17 cellular contexts compared by ENCODE assay signal in genomic region chr7:130937016-130937415, GRCh38.
DNase-seq lines count a peak whose midpoint lies in the region; ATAC-seq, FAIRE-seq and TF ChIP-seq lines count a peak whose summit lies in the region.
"Had no signal": no experiment of that assay in that cellular context is flagged by ENCODE, and none has a peak within 500 bp of the region (broad histone marks: within the 10 kb centered on the region; RNA-seq: fewer than 3 reads in every experiment).

No MANE protein-coding gene starts in this region.

- TF ChIP-seq EP300 in GM12878 (IDR thresholded peaks at IDR 0.05; ENCODE audit: borderline replicate concordance in 1 of 2, control insufficient read depth in 1 of 2, low read depth in 2 of 2, low read length in 2 of 2): no peak

- H3K9me3 Mint-ChIP-seq in activated CD8-positive, alpha-beta memory T cell treated with anti-CD3 and anti-CD28 coated beads, Interleukin-2, amount 10 ng/mL, durations not matched to agents 7 days and 5 days (ENCODE audit: low read depth): no peaks in the 10 kb centered on the region

- H3K4me1 Mint-ChIP-seq in activated CD8-positive, alpha-beta memory T cell treated with anti-CD3 and anti-CD28 coated beads, Interleukin-2, amount 10 ng/mL, durations not matched to agents 7 days and 5 days: peaks cover 87% of the 10 kb centered on the region

- BruUV-seq in PC-3 (replicated peaks; lab: Mats Ljungman, UMichigan): no TSS peak
- BruUV-seq in GM12878 (replicated peaks; lab: Mats Ljungman, UMichigan): no TSS peak

- H3K27ac Mint-ChIP-seq in activated CD8-positive, alpha-beta memory T cell treated with anti-CD3 and anti-CD28 coated beads, Interleukin-2, amount 10 ng/mL, durations not matched to agents 7 days and 5 days: peak overlapping the region; percentile 61

- no peaks in the 10 kb centered on the region for H3F3A ChIP-seq in PC-3 (ENCODE audit: low read length, unreplicated experiment)

- SMC1A ChIA-PET in GM12878 (lab: Charles Lee; ENCODE audit: uncharacterized antibody, unreplicated experiment): interaction anchor here (0.8 to 2.8 kb wide), 9 partner anchors 8 to 103 kb away, joined by 3 to 14 read pairs (median 5); no protein-coding TSS in a partner anchor

- in situ Hi-C loops in GM12878 (cut with MboI): no loop called here
- in situ Hi-C loops in gastrocnemius medialis (cut with MboI; ENCODE audit: low sequenced_read_pairs in 4 of 4): no loop called here

- H3K9me2 ChIP-seq in PC-3 (replicated peaks; ENCODE audit: low read length): no peaks in the 10 kb centered on the region

- H3K9ac ChIP-seq in PC-3 (ENCODE audit: low read length) (no peak overlapping the region), GM12878 (ENCODE audit: control insufficient read depth, insufficient read depth, low read length) (no peak overlapping the region)

- FAIRE-seq in GM12878 (lab: Jason Lieb, UNC): no peak

- ATAC-seq in activated CD8-positive, alpha-beta memory T cell treated with anti-CD3 and anti-CD28 coated beads, Interleukin-2, amount 10 ng/mL, durations not matched to agents 7 days and 5 days: no peak
- ATAC-seq in PC-3 (no peak), GM12878 (no peak), gastrocnemius medialis (no peak)
- ATAC-seq in activated CD4-positive, CD25-positive, alpha-beta regulatory T cell treated with anti-CD3 and anti-CD28 coated beads, Interleukin-2, amount 50 U/mL, for 24 hours: no peak

- H4K20me1 ChIP-seq in PC-3 (ENCODE audit: low read length): 0 out of 2 replicates have a peak, but pooled peaks cover 10% of the 10 kb centered on the region
- peaks cover 4% of the 10 kb centered on the region for H4K20me1 ChIP-seq in GM12878 (ENCODE audit: control insufficient read depth, insufficient read depth)

- no peak for TF ChIP-seq RAD21 in GM12878 (IDR thresholded peaks at IDR 0.05; ENCODE audit: insufficient read depth, low read depth, low read length)

- H3K4me2 ChIP-seq in PC-3 (ENCODE audit: low read length) (no peak overlapping the region), GM12878 (ENCODE audit: control insufficient read depth, insufficient read depth) (no peak overlapping the region)

- H3K4me3 ChIP-seq in PC-3 (ENCODE audit: low read length) (no peak overlapping the region), GM12878 (no peak overlapping the region), gastrocnemius medialis (peak overlapping the region in 2 of 4 donors; percentile 69 to 81)
- H3K4me3 ChIP-seq: ascending aorta, lung had no signal

- H3K79me2 ChIP-seq in PC-3 (ENCODE audit: low read length) (peaks cover 98% of the 10 kb centered on the region), GM12878 (ENCODE audit: control insufficient read depth, insufficient read depth, low read length) (peaks cover 94% of the 10 kb centered on the region)

- H3K36me3 Mint-ChIP-seq in activated CD8-positive, alpha-beta memory T cell treated with anti-CD3 and anti-CD28 coated beads, Interleukin-2, amount 10 ng/mL, durations not matched to agents 7 days and 5 days: peaks cover 70% of the 10 kb centered on the region

- WGBS in GM12878 (ENCODE audit: insufficient coverage, insufficient replicate concordance, low lambda C conversion rate, missing lambda C conversion rate): 71% methylated on average over 2 of the region's 2 CpGs

- H3K4me1 ChIP-seq in PC-3 (ENCODE audit: insufficient read depth, low read length) (peaks cover 20% of the 10 kb centered on the region), GM12878 (ENCODE audit: control insufficient read depth, insufficient read depth, low read length) (peaks cover 3% of the 10 kb centered on the region; the same call in 1 of the 2 replicates), gastrocnemius medialis (peaks cover 60 to 68% of the 10 kb centered on the region in 2 donors)

- intact Hi-C loops in PC-3 (cut with micrococcal nuclease): no loop called here
- intact Hi-C loops in GM12878 (cut with micrococcal nuclease; ENCODE audit: unreplicated experiment): no loop called here
- intact Hi-C loops in gastrocnemius medialis (cut with DNase I; ENCODE audit: low total_unique reads): no loop called here

- peaks cover 15% of the 10 kb centered on the region; the same call in 1 of the 2 replicates for H3K36me3 ChIP-seq in PC-3 (ENCODE audit: low read depth, low read length)
- H3K36me3 ChIP-seq in GM12878 (ENCODE audit: control insufficient read depth in 2 of 2, insufficient read depth in 2 of 2, low read length in 1 of 2): peaks cover 21 to 31% of the 10 kb centered on the region in 2 experiments
- peaks cover 0 to 11% of the 10 kb centered on the region in 2 donors for H3K36me3 ChIP-seq in gastrocnemius medialis
- H3K36me3 ChIP-seq: ascending aorta, vagina, WERI-Rb-1 had no signal

- RAD21 ChIA-PET in GM12878 (lab: Charles Lee; ENCODE audit: unreplicated experiment): interaction anchor here (1.3 to 1.7 kb wide), 4 partner anchors 9 to 103 kb away, joined by 4 to 6 read pairs (median 4); no protein-coding TSS in a partner anchor

- H3K4me3 Mint-ChIP-seq in activated CD8-positive, alpha-beta memory T cell treated with anti-CD3 and anti-CD28 coated beads, Interleukin-2, amount 10 ng/mL, durations not matched to agents 7 days and 5 days: no peak overlapping the region

- TF ChIP-seq CTCF in PC-3 (conservative IDR thresholded peaks at IDR 0.05; ENCODE audit: low read depth, low read length) (no peak), GM12878 (IDR thresholded peaks at IDR 0.05 in 2 of 3, conservative IDR thresholded peaks at IDR 0.05 in 1 of 3; ENCODE audit: control insufficient read depth in 2 of 3, extremely low read depth in 1 of 3, insufficient read depth in 1 of 3, low read depth in 3 of 3, low read length in 3 of 3) (no peak), gastrocnemius medialis (IDR thresholded peaks at IDR 0.05 in 4 of 5, conservative IDR thresholded peaks at IDR 0.05 in 1 of 5) (no peak)

- CTCF ChIA-PET in activated CD8-positive, alpha-beta memory T cell treated with anti-CD3 and anti-CD28 coated beads, Interleukin-2, amount 10 ng/mL, durations not matched to agents 7 days and 5 days (lab: Charles Lee): interaction anchor here (1.0 to 1.9 kb wide), 8 partner anchors 10 to 103 kb away, joined by 3 to 6 read pairs (median 3); no protein-coding TSS in a partner anchor
- CTCF ChIA-PET in PC-3 (lab: Charles Lee) (no interaction called here), GM12878 (lab: Yijun Ruan, JAX) (interaction anchor here (0.8 to 2.7 kb wide), 7 partner anchors 8 to 103 kb away, joined by 3 to 13 read pairs (median 5); no protein-coding TSS in a partner anchor)

- H2AFZ ChIP-seq in PC-3 (ENCODE audit: low read length) (no peak overlapping the region), GM12878 (ENCODE audit: control insufficient read depth, low read depth, low read length) (no peak overlapping the region)

- no peak overlapping the region for H3K27ac ChIP-seq in PC-3 (ENCODE audit: low read length)
- no peak overlapping the region for H3K27ac ChIP-seq in GM12878 (ENCODE audit: control insufficient read depth, insufficient read depth)
- H3K27ac ChIP-seq in gastrocnemius medialis: peak overlapping the region; percentile 91 to 97 (median 94)
- H3K27ac ChIP-seq: WERI-Rb-1 had no signal

- H3K9me3 ChIP-seq in PC-3 (ENCODE audit: low read length): no peaks in the 10 kb centered on the region
- H3K9me3 ChIP-seq in GM12878 (replicated peaks; ENCODE audit: control insufficient read depth, insufficient read depth, low read length): no peaks in the 10 kb centered on the region
- H3K9me3 ChIP-seq in gastrocnemius medialis: no peaks in the 10 kb centered on the region
- H3K9me3 ChIP-seq: ascending aorta, vagina had no signal

- POLR2A ChIA-PET in PC-3 (lab: Charles Lee; ENCODE audit: unreplicated experiment): interaction anchor here (0.7 kb wide), 1 partner anchor 500 kb away, joined by 3 read pairs; no protein-coding TSS in a partner anchor
- POLR2A ChIA-PET in GM12878 (lab: Charles Lee): interaction anchor here (0.6 to 1.3 kb wide), 5 partner anchors 8 to 67 kb away, joined by 3 to 4 read pairs (median 4); no protein-coding TSS in a partner anchor

- DNase-seq in activated CD8-positive, alpha-beta memory T cell treated with anti-CD3 and anti-CD28 coated beads, Interleukin-2, amount 10 ng/mL, durations not matched to agents 7 days and 5 days: no peak
- DNase-seq in activated CD8-positive, alpha-beta memory T cell treated with anti-CD3 and anti-CD28 coated beads for 24 hours: no peak
- DNase-seq in PC-3: peak; percentile 1
- no peak for DNase-seq in GM12878 (ENCODE audit: low read depth, low spot score)
- DNase-seq in gastrocnemius medialis: no peak
- no peak for DNase-seq in stimulated activated CD4-positive, alpha-beta T cell treated with anti-CD3 and anti-CD28 coated beads, Interleukin-2, amount 100 ng/mL, for 48 hours
- DNase-seq in iPS-NIHi7 (ENCODE audit: extremely low spot score): no peak
- DNase-seq: ACHN; KBM-7; NCI-H1092; NCI-H748 treated with DMSO at 0.1 percent for 48 hours; stimulated activated naive CD4-positive, alpha-beta T cell treated with Interleukin-2 at 50 U/mL for 16 hours; WERI-Rb-1 had no signal

- H3K27me3 Mint-ChIP-seq in activated CD8-positive, alpha-beta memory T cell treated with anti-CD3 and anti-CD28 coated beads, Interleukin-2, amount 10 ng/mL, durations not matched to agents 7 days and 5 days: no peaks in the 10 kb centered on the region

- H3K27me3 ChIP-seq in PC-3 (ENCODE audit: low read length) (no peaks in the 10 kb centered on the region), GM12878 (replicated peaks in 1 of 2; ENCODE audit: control insufficient read depth in 2 of 2, insufficient read depth in 2 of 2, low read length in 1 of 2) (no peaks in the 10 kb centered on the region), gastrocnemius medialis (no peaks in the 10 kb centered on the region)
- H3K27me3 ChIP-seq: ascending aorta, vagina had no signal

- TF ChIP-seq POLR2A in GM12878 (IDR thresholded peaks at IDR 0.05; ENCODE audit: low read depth, low read length) (peak; percentile 49; the same call in 1 of the 2 replicates), gastrocnemius medialis (IDR thresholded peaks at IDR 0.05) (no peak)

TF ChIP-seq in GM12878, 131 proteins besides CTCF, POLR2A, EP300 and RAD21 (continues in another document):
- TF ChIP-seq HSF1 (IDR thresholded peaks at IDR 0.05; ENCODE audit: low read depth, low read length) (no peak), CHD4 (IDR thresholded peaks at IDR 0.05) (no peak), CBX5 (IDR thresholded peaks at IDR 0.05; ENCODE audit: low read depth) (no peak)

Comparison
In these comparisons a context has a peak if more than half of its experiments do, and no peak if none do; other contexts are left out.
1. H3K27ac ChIP-seq: peak in gastrocnemius medialis (4 of 4); none in PC-3 (single experiment) and GM12878 (single experiment).